Comparison of ENCODE assay signal across 31 cellular contexts in genomic region chr5:11110128-11110527, GRCh38.
DNase-seq lines count a peak whose midpoint lies in the region; ATAC-seq, FAIRE-seq and TF ChIP-seq lines count a peak whose summit lies in the region.
"Had no signal": no experiment of that assay in that cellular context is flagged by ENCODE, and none has a peak within 500 bp of the region (broad histone marks: within the 10 kb centered on the region; RNA-seq: fewer than 3 reads in every experiment).

No MANE protein-coding gene starts in this region.

- TF ChIP-seq POLR2A in HepG2 (IDR thresholded peaks at IDR 0.05; ENCODE audit: insufficient read depth in 1 of 2, low read depth in 2 of 2, low read length in 2 of 2), result no peak
- no peak for TF ChIP-seq POLR2A in right lobe of liver (IDR thresholded peaks at IDR 0.05)

- no peak overlapping the region for H3K23ac ChIP-seq in mesendoderm (ENCODE audit: low read length)

- no peaks in the 10 kb centered on the region for H3K27me3 Mint-ChIP-seq in activated naive CD4-positive, alpha-beta T cell treated with anti-CD3 and anti-CD28 coated beads, Interleukin-2, amount 10 ng/mL, durations not matched to agents 7 days and 5 days
- H3K27me3 Mint-ChIP-seq: activated CD4-positive, alpha-beta memory T cell treated with anti-CD3 and anti-CD28 coated beads for 36 hours had no signal

- H3K9ac ChIP-seq in HepG2 (ENCODE audit: insufficient read depth, low read depth, low read length) (no peak overlapping the region), mesendoderm (ENCODE audit: low read length) (no peak overlapping the region)
- H3K9ac ChIP-seq: BLaER1 treated with 17β-estradiol and CSF1 and Interleukin-3, amounts not matched to agents 10 nM and 100 nM; neural progenitor cell had no signal

- H3K4ac ChIP-seq in mesendoderm (ENCODE audit: low read depth, low read length), result no peak overlapping the region

- H4K20me1 ChIP-seq in HepG2 (ENCODE audit: insufficient read depth, low read length), result no peaks in the 10 kb centered on the region
- H4K20me1 ChIP-seq: BLaER1 treated with 17β-estradiol and CSF1 and Interleukin-3, amounts not matched to agents 10 nM and 100 nM had no signal

- H3K79me2 ChIP-seq in HepG2 (ENCODE audit: insufficient read depth, low read length) (no peaks in the 10 kb centered on the region), mesendoderm (ENCODE audit: control insufficient read depth, insufficient read depth, low read length) (no peaks in the 10 kb centered on the region)

- no peak overlapping the region for H3K56ac ChIP-seq in mesendoderm (ENCODE audit: low read length)

- no peak overlapping the region for H3K4me3 ChIP-seq in HepG2 (replicated peaks in 1 of 3; ENCODE audit: insufficient read depth in 1 of 3, low read depth in 2 of 3, low read length in 3 of 3)
- no peak overlapping the region for H3K4me3 ChIP-seq in right lobe of liver
- no peak overlapping the region for H3K4me3 ChIP-seq in astrocyte of the cerebellum (ENCODE audit: low read depth, low read length)
- H3K4me3 ChIP-seq in mesendoderm (ENCODE audit: low read length), result no peak overlapping the region
- H3K4me3 ChIP-seq: BLaER1 treated with 17β-estradiol and CSF1 and Interleukin-3, amounts not matched to agents 10 nM and 100 nM; body of pancreas; esophagus squamous epithelium; MG63; neural progenitor cell; pancreas; smooth muscle cell; upper lobe of right lung had no signal

- WGBS in HepG2 (ENCODE audit: low lambda C conversion rate), result 49% methylated on average over 3 of the region's 6 CpGs
- 59% methylated on average over 4 of the region's 6 CpGs for WGBS in right lobe of liver (ENCODE audit: insufficient coverage, low coverage, low lambda C conversion rate, missing lambda C conversion rate)
- no CpG with 5 or more reads among the region's 6 CpGs for WGBS in mesendoderm (ENCODE audit: extremely low coverage, insufficient coverage, low lambda C conversion rate)

- no peak overlapping the region for H4K5ac ChIP-seq in mesendoderm (ENCODE audit: low read length)

- DNase-seq in HepG2 (ENCODE audit: low spot score) (no peak), right lobe of liver (no peak), M059J (ENCODE audit: low read depth) (peak; percentile 2), astrocyte of the cerebellum (ENCODE audit: low read depth) (no peak), mesendoderm (peak; percentile 5), NCI-H446 (lab: John Stamatoyannopoulos, UW) (no peak)
- no peak for DNase-seq in activated naive CD4-positive, alpha-beta T cell treated with anti-CD3 and anti-CD28 coated beads, Interleukin-2, amount 10 ng/mL, durations not matched to agents 7 days and 5 days
- DNase-seq in activated CD4-positive, CD25-positive, alpha-beta regulatory T cell (lab: John Stamatoyannopoulos, UW), result no peak
- DNase-seq: activated CD4-positive, alpha-beta memory T cell treated with anti-CD3 and anti-CD28 coated beads for 36 hours; activated CD4-positive, CD25-positive, alpha-beta regulatory T cell treated with anti-CD3 and anti-CD28 coated beads, Interleukin-2, amount 50 U/mL, for 72 hours; activated naive CD4-positive, alpha-beta T cell treated with Interleukin-2 at 50 U/mL for 16 hours; body of pancreas; cerebellar nuclear complex; DMS79 treated with DMSO at 0.1 percent for 48 hours; esophagus squamous epithelium; foreskin keratinocyte; KG1; MG63; NCI-H2081 treated with DMSO at 0.1 percent for 48 hours; OCI-M1; pancreas; SHP77; stimulated activated CD4-positive, alpha-beta T cell treated with anti-CD3 and anti-CD28 coated beads, Interleukin-1b, Interleukin-23, amount 100 ng/mL, for 48 hours; stimulated activated naive CD8-positive, alpha-beta T cell treated with anti-CD3 and anti-CD28 coated beads, Interleukin-15, Interleukin-2, amounts not matched to agents 100 U/mL and 50 U/mL, for 24 hours; T-helper 17 cell; upper lobe of right lung had no signal

- no peak overlapping the region for H3K27ac Mint-ChIP-seq in activated naive CD4-positive, alpha-beta T cell treated with anti-CD3 and anti-CD28 coated beads, Interleukin-2, amount 10 ng/mL, durations not matched to agents 7 days and 5 days
- H3K27ac Mint-ChIP-seq: activated CD4-positive, alpha-beta memory T cell treated with anti-CD3 and anti-CD28 coated beads for 36 hours; neural progenitor cell had no signal

- H3K27me3 ChIP-seq in HepG2 (ENCODE audit: control insufficient read depth in 1 of 2, insufficient read depth in 2 of 2, low read length in 2 of 2) (no peaks in the 10 kb centered on the region; a peak in 1 of 5 replicates), right lobe of liver (no peaks in the 10 kb centered on the region), mesendoderm (ENCODE audit: insufficient read depth, low read length, poor library complexity) (no peaks in the 10 kb centered on the region)
- H3K27me3 ChIP-seq: BLaER1 treated with 17β-estradiol and CSF1 and Interleukin-3, amounts not matched to agents 10 nM and 100 nM; body of pancreas; esophagus squamous epithelium; foreskin keratinocyte; MG63; neural progenitor cell; pancreas; upper lobe of right lung had no signal

- TF ChIP-seq RAD21 in HepG2 (CRISPR knock-in tag; IDR thresholded peaks at IDR 0.05), result no peak

- H3K18ac ChIP-seq in mesendoderm (ENCODE audit: low read length), result no peak overlapping the region

- H3K36me3 Mint-ChIP-seq in activated naive CD4-positive, alpha-beta T cell treated with anti-CD3 and anti-CD28 coated beads, Interleukin-2, amount 10 ng/mL, durations not matched to agents 7 days and 5 days, result no peaks in the 10 kb centered on the region
- H3K36me3 Mint-ChIP-seq: activated CD4-positive, alpha-beta memory T cell treated with anti-CD3 and anti-CD28 coated beads for 36 hours had no signal

- no peak for FAIRE-seq in HepG2 (lab: Jason Lieb, UNC)
- FAIRE-seq: endometrium, pancreas had no signal

- TF ChIP-seq CTCF in HepG2 (CRISPR knock-in tag; IDR thresholded peaks at IDR 0.05) (0 out of 2 replicates have a peak, but pooled peaks have one; percentile 12), right lobe of liver (IDR thresholded peaks at IDR 0.05) (no peak), astrocyte of the cerebellum (IDR thresholded peaks at IDR 0.05; ENCODE audit: low read depth, low read length, missing control alignments) (peak; percentile 12)

- H2BK5ac ChIP-seq in mesendoderm (ENCODE audit: low read length), result no peak overlapping the region

- H2BK120ac ChIP-seq in mesendoderm (ENCODE audit: low read depth, low read length), result no peak overlapping the region

- BruUV-seq in HepG2 (replicated peaks; lab: Mats Ljungman, UMichigan), result no TSS peak

- no peak overlapping the region for H3K4me2 ChIP-seq in HepG2 (ENCODE audit: low read depth, low read length)
- no peak overlapping the region for H3K4me2 ChIP-seq in mesendoderm (ENCODE audit: low read length)
- H3K4me2 ChIP-seq: BLaER1 treated with 17β-estradiol and CSF1 and Interleukin-3, amounts not matched to agents 10 nM and 100 nM; neural progenitor cell; smooth muscle cell had no signal

- no peaks in the 10 kb centered on the region for H3K79me1 ChIP-seq in mesendoderm (ENCODE audit: low read length)

- H3K27ac ChIP-seq in HepG2 (ENCODE audit: extremely low read length, insufficient read depth, low read length) (no peak overlapping the region), right lobe of liver (no peak overlapping the region), mesendoderm (ENCODE audit: low read depth, low read length) (no peak overlapping the region)
- H3K27ac ChIP-seq: BLaER1 treated with 17β-estradiol and CSF1 and Interleukin-3, amounts not matched to agents 10 nM and 100 nM; body of pancreas; esophagus squamous epithelium; foreskin keratinocyte; neural progenitor cell; pancreas; upper lobe of right lung had no signal

- in situ Hi-C loops in HepG2 (cut with HindIII; ENCODE audit: extremely low pct_ligation_motif_present, low pct_unique_long_range_greater_than_20kb) (no loop called here), astrocyte of the cerebellum (cut with HindIII; ENCODE audit: low sequenced_read_pairs) (no loop called here)

- H3K4me3 Mint-ChIP-seq in activated naive CD4-positive, alpha-beta T cell treated with anti-CD3 and anti-CD28 coated beads, Interleukin-2, amount 10 ng/mL, durations not matched to agents 7 days and 5 days, result no peak overlapping the region
- H3K4me3 Mint-ChIP-seq: activated CD4-positive, alpha-beta memory T cell treated with anti-CD3 and anti-CD28 coated beads for 36 hours; neural progenitor cell; T-helper 17 cell had no signal

- TF ChIP-seq EP300 in HepG2 (IDR thresholded peaks at IDR 0.05; ENCODE audit: low read depth in 2 of 2, low read length in 2 of 2), result no peak
- no peak for TF ChIP-seq EP300 in HepG2 (CRISPR knock-in tag; IDR thresholded peaks at IDR 0.05; ENCODE audit: borderline replicate concordance)

- no peak overlapping the region for H4K8ac ChIP-seq in mesendoderm (ENCODE audit: low read depth, low read length)

- CTCF ChIA-PET in HepG2 (lab: Yijun Ruan, JAX; ENCODE audit: low intra/inter-chr PET ratio, low total read pairs), result no interaction called here
- CTCF ChIA-PET in activated naive CD4-positive, alpha-beta T cell treated with anti-CD3 and anti-CD28 coated beads, Interleukin-2, amount 10 ng/mL, durations not matched to agents 7 days and 5 days (lab: Charles Lee), result no interaction called here

- intact Hi-C loops in HepG2 (cut with micrococcal nuclease; ENCODE audit: unreplicated experiment) (no loop called here), right lobe of liver (cut with DNase I) (no loop called here)

- H3K4me1 ChIP-seq in HepG2 (ENCODE audit: insufficient read depth, low read length) (no peaks in the 10 kb centered on the region), right lobe of liver (no peaks in the 10 kb centered on the region), mesendoderm (ENCODE audit: control insufficient read depth, low read depth, low read length) (no peaks in the 10 kb centered on the region)
- H3K4me1 ChIP-seq: body of pancreas, esophagus squamous epithelium, foreskin keratinocyte, pancreas, upper lobe of right lung had no signal

- no peak overlapping the region for H2AK5ac ChIP-seq in mesendoderm (ENCODE audit: low read length)

- POLR2A ChIA-PET in HepG2 (lab: Yijun Ruan, JAX), result no interaction called here

- no peak overlapping the region for H2BK15ac ChIP-seq in mesendoderm (replicated peaks; ENCODE audit: low read depth)

- H3K9me3 Mint-ChIP-seq in activated naive CD4-positive, alpha-beta T cell treated with anti-CD3 and anti-CD28 coated beads, Interleukin-2, amount 10 ng/mL, durations not matched to agents 7 days and 5 days, result no peaks in the 10 kb centered on the region
- H3K9me3 Mint-ChIP-seq: activated CD4-positive, alpha-beta memory T cell treated with anti-CD3 and anti-CD28 coated beads for 36 hours had no signal

- no peaks in the 10 kb centered on the region for H3K36me3 ChIP-seq in HepG2 (replicated peaks in 1 of 2; ENCODE audit: control insufficient read depth in 1 of 2, insufficient read depth in 2 of 2, low read length in 2 of 2)
- no peaks in the 10 kb centered on the region for H3K36me3 ChIP-seq in right lobe of liver
- H3K36me3 ChIP-seq in mesendoderm (ENCODE audit: control insufficient read depth, insufficient read depth, low read length), result no peaks in the 10 kb centered on the region
- H3K36me3 ChIP-seq: BLaER1 treated with 17β-estradiol and CSF1 and Interleukin-3, amounts not matched to agents 10 nM and 100 nM; esophagus squamous epithelium; MG63; neural progenitor cell; upper lobe of right lung had no signal

- no peaks in the 10 kb centered on the region for H3K9me3 ChIP-seq in HepG2 (ENCODE audit: low read length)
- H3K9me3 ChIP-seq in right lobe of liver, result no peaks in the 10 kb centered on the region
- H3K9me3 ChIP-seq: BLaER1 treated with 17β-estradiol and CSF1 and Interleukin-3, amounts not matched to agents 10 nM and 100 nM; body of pancreas; esophagus squamous epithelium; MG63; pancreas; upper lobe of right lung had no signal

- no peaks in the 10 kb centered on the region for H3K4me1 Mint-ChIP-seq in activated naive CD4-positive, alpha-beta T cell treated with anti-CD3 and anti-CD28 coated beads, Interleukin-2, amount 10 ng/mL, durations not matched to agents 7 days and 5 days
- H3K4me1 Mint-ChIP-seq: T-helper 17 cell had no signal

- no peak overlapping the region for H2AFZ ChIP-seq in HepG2 (ENCODE audit: low read length)
- H2AFZ ChIP-seq: neural progenitor cell had no signal

- ATAC-seq in HepG2 (no peak), right lobe of liver (no peak)
- ATAC-seq: body of pancreas; foreskin keratinocyte; left lobe of liver; pancreas; stimulated activated naive CD8-positive, alpha-beta T cell treated with anti-CD3 and anti-CD28 coated beads, Interleukin-15, Interleukin-2, amounts not matched to agents 100 U/mL and 50 U/mL, for 24 hours; T-helper 17 cell; upper lobe of right lung had no signal

Comparison
In these comparisons a context has a peak if more than half of its experiments do, and no peak if none do; other contexts are left out.
1. CTCF ChIP-seq: peak in HepG2 (single experiment) and astrocyte of the cerebellum (single experiment); none in right lobe of liver (0 of 4).
2. DNase-seq: peak in M059J (single experiment) and mesendoderm (single experiment); none in HepG2 (single experiment), right lobe of liver (0 of 3), astrocyte of the cerebellum (single experiment), activated naive CD4-positive, alpha-beta T cell treated with anti-CD3 and anti-CD28 coated beads, Interleukin-2, amount 10 ng/mL, durations not matched to agents 7 days and 5 days (single experiment), activated CD4-positive, CD25-positive, alpha-beta regulatory T cell (0 of 4) and NCI-H446 (0 of 2).